In genomic region chr1:25546193-25546592, GRCh38 we compare ENCODE assay signal across 1 cellular context.
TF ChIP-seq lines count a peak whose summit lies in the region.

No MANE protein-coding gene starts in this region.

TF ChIP-seq in GM12878, 131 proteins besides CTCF, POLR2A, EP300 and RAD21:
- no peak for TF ChIP-seq ZBTB11 (CRISPR knock-in tag; IDR thresholded peaks at IDR 0.05)
- no peak for TF ChIP-seq TBL1XR1 (IDR thresholded peaks at IDR 0.05; ENCODE audit: low read depth, low read length)
- TF ChIP-seq ZZZ3 (IDR thresholded peaks at IDR 0.05; ENCODE audit: control insufficient read depth, insufficient read length, low read depth): no peak
- no peak for TF ChIP-seq TAF1 (IDR thresholded peaks at IDR 0.05; ENCODE audit: borderline replicate concordance, low read depth, low read length)
- no peak for TF ChIP-seq MTA2 (IDR thresholded peaks at IDR 0.05; ENCODE audit: low read depth)
- no peak for TF ChIP-seq REST (IDR thresholded peaks at IDR 0.05; ENCODE audit: low read depth, low read length)
- TF ChIP-seq SIN3A (IDR thresholded peaks at IDR 0.05; ENCODE audit: low read depth, low read length): no peak
- TF ChIP-seq PKNOX1 (IDR thresholded peaks at IDR 0.05): no peak
- no peak for TF ChIP-seq IRF3 (IDR thresholded peaks at IDR 0.05)
- no peak for TF ChIP-seq POLR2AphosphoS2 (IDR thresholded peaks at IDR 0.05; ENCODE audit: low read depth, low read length)
- no peak for TF ChIP-seq PAX5 (IDR thresholded peaks at IDR 0.05; ENCODE audit: borderline replicate concordance, low read depth, low read length)
- TF ChIP-seq KLF5 (IDR thresholded peaks at IDR 0.05; ENCODE audit: partially characterized antibody): no peak
- TF ChIP-seq HDGF (IDR thresholded peaks at IDR 0.05): no peak
- TF ChIP-seq IRF4 (IDR thresholded peaks at IDR 0.05; ENCODE audit: low read depth, low read length): no peak
- no peak for TF ChIP-seq CEBPZ (IDR thresholded peaks at IDR 0.05; ENCODE audit: low read depth, low read length)
- no peak for TF ChIP-seq E2F4 (IDR thresholded peaks at IDR 0.05; ENCODE audit: low read depth, low read length)
- TF ChIP-seq RAD51 (IDR thresholded peaks at IDR 0.05): no peak
- TF ChIP-seq ZNF24 (IDR thresholded peaks at IDR 0.05): no peak
- TF ChIP-seq HCFC1 (IDR thresholded peaks at IDR 0.05; ENCODE audit: low read length): no peak
